In genomic region chr1:220733090-220733569, GRCh38 we compare ENCODE assay signal across 8 cellular contexts. TPM values are rescaled to one million over a fixed set of nuclear protein-coding genes. Genes with fewer than 3 reads are reported as not detected.
DNase-seq lines count a peak whose midpoint lies in the region; FAIRE-seq and TF ChIP-seq lines count a peak whose summit lies in the region.

No MANE protein-coding gene starts in this region.

- DNase-seq in ELF-1 (ENCODE audit: low read depth, low spot score): peak; percentile 92
- DNase-seq in H54 (ENCODE audit: insufficient read length, low spot score): peak; percentile 70
- DNase-seq in LoVo (ENCODE audit: low spot score): peak; percentile 77
- DNase-seq in SJCRH30: peak; percentile 87 to 96
- DNase-seq in activated gamma-delta T cell treated with anti-CD3 and anti-CD28 coated beads, Interleukin-2, amount 50 U/mL, for 16 hours (ENCODE audit: low read depth): peak; percentile 65
- peak; percentile 86 for DNase-seq in glomerular endothelial cell (ENCODE audit: extremely low read depth, low read depth, low spot score)
- DNase-seq in ovary: peak; percentile 59 to 79 (median 76)
- DNase-seq in tibial artery: peak; percentile 74 to 89

- TF ChIP-seq CTCF in ovary (IDR thresholded peaks at IDR 0.05) (peak; percentile 48 to 60 (median 57)), tibial artery (IDR thresholded peaks at IDR 0.05) (peak; percentile 84 to 92)

- intact Hi-C loops in ovary (cut with DNase I) (loop anchor here in 2 of 4 donors (2.0 to 5.0 kb wide), 2 partner anchors 41 to 42 kb away; partner anchors contain the start of gene C1orf115 (in 2 of the 2)), tibial artery (cut with DNase I; ENCODE audit: low total_unique reads) (loop anchor here (5.0 kb wide), 1 partner anchor 41 kb away; the partner anchor contains the start of gene C1orf115)

- H3K27ac ChIP-seq in SJCRH30 (no peak overlapping the region), ovary (no peak overlapping the region), tibial artery (peak overlapping the region; percentile 85)

- TF ChIP-seq POLR2A in H54 (IDR thresholded peaks at IDR 0.05; ENCODE audit: low read depth, low read length): no peak
- TF ChIP-seq POLR2A in ovary (IDR thresholded peaks at IDR 0.05): no peak

- H3K4me3 ChIP-seq in SJCRH30: peak overlapping the region; percentile 49
- H3K4me3 ChIP-seq in ovary: no peak overlapping the region
- peak overlapping the region; percentile 33 to 44 for H3K4me3 ChIP-seq in tibial artery

- H3K27me3 ChIP-seq in SJCRH30: no peaks in the 10 kb centered on the region
- no peaks in the 10 kb centered on the region for H3K27me3 ChIP-seq in ovary
- no peaks in the 10 kb centered on the region for H3K27me3 ChIP-seq in tibial artery

- FAIRE-seq in H54 (lab: Jason Lieb, UNC): peak; percentile 88

- H3K9me3 ChIP-seq in SJCRH30 (replicated peaks) (no peaks in the 10 kb centered on the region), ovary (no peaks in the 10 kb centered on the region), tibial artery (no peaks in the 10 kb centered on the region)

- WGBS in ovary, 3 donors: 0 to 2% (median 2%) methylated on average over 15 of the region's 15 CpGs

- H3K4me1 ChIP-seq in SJCRH30 (peaks cover 14% of the 10 kb centered on the region), ovary (ENCODE audit: insufficient read depth) (peaks cover 3% of the 10 kb centered on the region), tibial artery (peaks cover 0 to 30% (median 23%) of the 10 kb centered on the region in 4 donors)

- no peaks in the 10 kb centered on the region for H3K36me3 ChIP-seq in SJCRH30
- no peaks in the 10 kb centered on the region for H3K36me3 ChIP-seq in ovary
- no peaks in the 10 kb centered on the region for H3K36me3 ChIP-seq in tibial artery

- no peak for TF ChIP-seq EP300 in ovary (IDR thresholded peaks at IDR 0.05)

RNA-seq across cellular contexts. Expression of gene MTARC2, which starts 15.0 kb away (rescaled TPM):
- 5.4 and 5.6 TPM in 2 replicates for total RNA-seq in SJCRH30 (2014; rRNA removed; shearing (Covaris generic))
- total RNA-seq in glomerular endothelial cell (3.0 and 12.5 TPM in 2 replicates), ovary (10 to 100 TPM; 12.8 to 26.9 (median 23.6) TPM)
- 10 to 100 TPM; 17.4 to 80.2 TPM for polyA plus RNA-seq in ovary

RNA-seq across cellular contexts. Expression of gene C1orf115, which starts 43.0 kb away (rescaled TPM):
- 1.6 and 1.8 TPM in 2 replicates for total RNA-seq in SJCRH30 (2014; rRNA removed; shearing (Covaris generic))
- total RNA-seq in glomerular endothelial cell (20.4 and 21.8 TPM in 2 replicates), ovary (10 to 100 TPM; 10.0 to 19.8 (median 13.2) TPM)
- 10 to 100 TPM; 20.3 to 23.8 TPM for polyA plus RNA-seq in ovary

RNA-seq across cellular contexts. Expression of gene MTARC1, which starts 53.6 kb away (rescaled TPM):
- total RNA-seq in SJCRH30 (2014; rRNA removed; shearing (Covaris generic)): 1.5 and 1.6 TPM in 2 replicates
- total RNA-seq in glomerular endothelial cell: 0.93 and 2.1 TPM in 2 replicates
- total RNA-seq in ovary: 1 to 10 TPM; 1.7 to 6.1 (median 4.7) TPM
- polyA plus RNA-seq in ovary: 10 to 100 TPM in 1 of 2 donors, 1 to 10 TPM in 1; 2.8 to 13.2 TPM

Comparison
In these comparisons a context has a peak if more than half of its experiments do, and no peak if none do; other contexts are left out.
1. H3K27ac ChIP-seq: peak in tibial artery (2 of 2); none in SJCRH30 (single experiment) and ovary (0 of 2).
2. Peak in every context shown above with its lines, with median percentiles within 50 percentile points of each other: DNase-seq.